ENCODE assay signal across 24 cellular contexts in genomic region chr15:73750441-73750840, GRCh38. TPM values are rescaled to one million over a fixed set of nuclear protein-coding genes. Genes with fewer than 3 reads are reported as not detected.
"Had no signal": no experiment of that assay in that cellular context is flagged by ENCODE, and none has a peak within 500 bp of the region (broad histone marks: within the 10 kb centered on the region; RNA-seq: fewer than 3 reads in every experiment).

No MANE protein-coding gene starts in this region.

- H3K4me1 ChIP-seq: colonic mucosa, prostate gland had no signal

- H3K9me3 Mint-ChIP-seq: activated CD4-positive, alpha-beta T cell treated with anti-CD3 and anti-CD28 coated beads, Interleukin-2, amount 10 ng/mL, durations not matched to agents 7 days and 5 days; activated naive CD4-positive, alpha-beta T cell treated with anti-CD3 and anti-CD28 coated beads, Interleukin-2, amount 50 U/mL, for 24 hours; endodermal cell; natural killer cell treated with Interleukin-12 subunit alpha and Interleukin-12 subunit beta and Interleukin-15 and Interleukin-18, amount 100 ng/mL, for 72 hours; stimulated activated naive CD8-positive, alpha-beta T cell treated with anti-CD3 and anti-CD28 coated beads, Interleukin-15, Interleukin-2, amounts not matched to agents 100 ng/mL and 50 ng/mL, for 24 hours; T-helper 1 cell treated with Interleukin-12 subunit alpha and Interleukin-12 subunit beta and Interleukin-4 antibody, amounts not matched to agents 30 μg/mL and 1 μg/mL, for 36 hours had no signal

- H3K36me3 Mint-ChIP-seq: activated naive CD4-positive, alpha-beta T cell treated with anti-CD3 and anti-CD28 coated beads, Interleukin-2, amount 50 U/mL, for 24 hours; natural killer cell treated with Interleukin-12 subunit alpha and Interleukin-12 subunit beta and Interleukin-15 and Interleukin-18, amount 100 ng/mL, for 72 hours had no signal

- H3K4me3 Mint-ChIP-seq: activated CD4-positive, alpha-beta T cell treated with anti-CD3 and anti-CD28 coated beads, Interleukin-2, amount 10 ng/mL, durations not matched to agents 7 days and 5 days; activated CD8-positive, alpha-beta T cell treated with anti-CD3 and anti-CD28 coated beads, Interleukin-2, amount 10 ng/mL, durations not matched to agents 7 days and 5 days; activated naive CD4-positive, alpha-beta T cell treated with anti-CD3 and anti-CD28 coated beads, Interleukin-2, amount 50 U/mL, for 24 hours; natural killer cell treated with Interleukin-12 subunit alpha and Interleukin-12 subunit beta and Interleukin-15 and Interleukin-18, amount 100 ng/mL, for 72 hours; stimulated activated naive CD8-positive, alpha-beta T cell treated with anti-CD3 and anti-CD28 coated beads, Interleukin-15, Interleukin-2, amounts not matched to agents 100 ng/mL and 50 ng/mL, for 24 hours; T-helper 1 cell treated with Interleukin-12 subunit alpha and Interleukin-12 subunit beta and Interleukin-4 antibody, amounts not matched to agents 30 μg/mL and 1 μg/mL, for 36 hours had no signal

- H3K36me3 ChIP-seq: breast epithelium, colonic mucosa, esophagus squamous epithelium, gastrocnemius medialis, prostate gland, right atrium auricular region, thyroid gland had no signal

- DNase-seq: activated CD4-positive, alpha-beta T cell treated with anti-CD3 and anti-CD28 coated beads, Interleukin-2, amount 10 ng/mL, durations not matched to agents 7 days and 5 days; activated CD8-positive, alpha-beta T cell treated with anti-CD3 and anti-CD28 coated beads, Interleukin-2, amount 10 ng/mL, durations not matched to agents 7 days and 5 days; activated gamma-delta T cell treated with Interleukin-2 at 50 U/mL for 16 hours; aorta; colonic mucosa; endodermal cell; esophagus squamous epithelium; gastrocnemius medialis; head of caudate nucleus; hypothalamus; left ventricle myocardium superior; mammary epithelial cell; stimulated activated CD4-positive, alpha-beta T cell treated with anti-CD3 and anti-CD28 coated beads, Interleukin-4, amount 100 ng/mL, for 4 hours; substantia nigra; T1000; thyroid gland had no signal

- H3K27me3 ChIP-seq: right atrium auricular region had no signal

- H3K4me1 Mint-ChIP-seq: activated CD4-positive, alpha-beta T cell treated with anti-CD3 and anti-CD28 coated beads, Interleukin-2, amount 10 ng/mL, durations not matched to agents 7 days and 5 days; activated naive CD4-positive, alpha-beta T cell treated with anti-CD3 and anti-CD28 coated beads, Interleukin-2, amount 50 U/mL, for 24 hours had no signal

- H3K9me3 ChIP-seq: breast epithelium, colonic mucosa, esophagus squamous epithelium, gastrocnemius medialis, prostate gland, right atrium auricular region, thyroid gland had no signal

- H3K4me3 ChIP-seq: breast epithelium, colonic mucosa, gastrocnemius medialis, thyroid gland had no signal

- ATAC-seq: activated CD4-positive, CD25-positive, alpha-beta regulatory T cell treated with anti-CD3 and anti-CD28 coated beads, Interleukin-2, amount 50 U/mL, for 24 hours; activated CD8-positive, alpha-beta T cell treated with anti-CD3 and anti-CD28 coated beads, Interleukin-2, amount 10 ng/mL, durations not matched to agents 7 days and 5 days; gastrocnemius medialis; left ventricle myocardium superior; natural killer cell treated with Interleukin-12 subunit alpha and Interleukin-12 subunit beta and Interleukin-15 and Interleukin-18, amount 100 ng/mL, for 72 hours had no signal

- H3K27ac ChIP-seq: breast epithelium, colonic mucosa, esophagus squamous epithelium, gastrocnemius medialis, prostate gland, right atrium auricular region, thyroid gland had no signal

RNA-seq across cellular contexts. Expression of gene INSYN1, which starts 2.7 kb away (rescaled TPM):
- total RNA-seq: activated CD4-positive, alpha-beta T cell treated with anti-CD3 and anti-CD28 coated beads, Interleukin-2, amount 10 ng/mL, durations not matched to agents 7 days and 5 days; activated CD8-positive, alpha-beta T cell treated with anti-CD3 and anti-CD28 coated beads, Interleukin-2, amount 10 ng/mL, durations not matched to agents 7 days and 5 days; natural killer cell treated with Interleukin-12 subunit alpha and Interleukin-12 subunit beta and Interleukin-15 and Interleukin-18, amount 100 ng/mL, for 72 hours had no signal
